Comparison of ENCODE assay signal across 8 cellular contexts in genomic region chr12:81450920-81451739, GRCh38.
DNase-seq lines count a peak whose midpoint lies in the region; ATAC-seq, FAIRE-seq and TF ChIP-seq lines count a peak whose summit lies in the region.

No MANE protein-coding gene starts in this region.

- TF ChIP-seq RAD21 in GM12878 (IDR thresholded peaks at IDR 0.05; ENCODE audit: insufficient read depth, low read depth, low read length) = peak; percentile 40

- no peaks in the 10 kb centered on the region for H3K4me1 ChIP-seq in GM12878 (ENCODE audit: control insufficient read depth, insufficient read depth, low read length)
- H3K4me1 ChIP-seq in upper lobe of right lung = no peaks in the 10 kb centered on the region

- RAD21 ChIA-PET in GM12878 (lab: Charles Lee; ENCODE audit: unreplicated experiment) = no interaction called here

- ATAC-seq in GM12878 (peak; percentile 75), upper lobe of right lung (peak; percentile 83)

- CTCF ChIA-PET in GM12878 (lab: Yijun Ruan, JAX) = interaction anchor here (0.6 to 1.6 kb wide), 11 partner anchors 10 to 471 kb away, joined by 3 to 6 read pairs (median 3); no protein-coding TSS in a partner anchor

- no peak for TF ChIP-seq EP300 in GM12878 (IDR thresholded peaks at IDR 0.05; ENCODE audit: borderline replicate concordance in 1 of 2, control insufficient read depth in 1 of 2, low read depth in 2 of 2, low read length in 2 of 2)

- H3K4me2 ChIP-seq in GM12878 (ENCODE audit: control insufficient read depth, insufficient read depth) = no peak overlapping the region

- DNase-seq in GM04503 (ENCODE audit: low read depth) = peak; percentile 8
- peak; percentile 40 for DNase-seq in HFF-Myc (ENCODE audit: extremely low read depth, low read depth)
- DNase-seq in NCI-H2171 treated with DMSO at 0.1 percent for 48 hours (lab: John Stamatoyannopoulos, UW) = peak; percentile 76
- no peak for DNase-seq in GM12878 (ENCODE audit: low read depth, low spot score)
- peak; percentile 71 for DNase-seq in iPS-NIHi7 (ENCODE audit: extremely low spot score)
- DNase-seq in upper lobe of right lung = no peak
- no peak for DNase-seq in DMS79 (lab: John Stamatoyannopoulos, UW)
- no peak for DNase-seq in occipital lobe (lab: John Stamatoyannopoulos, UW)

- BruUV-seq in GM12878 (replicated peaks; lab: Mats Ljungman, UMichigan) = no TSS peak

- TF ChIP-seq CTCF in HFF-Myc (IDR thresholded peaks at IDR 0.05; ENCODE audit: low read depth, low read length, missing control alignments) = peak; percentile 56
- peak; percentile 37 to 55 (median 42); a peak in 5 of 6 replicates for TF ChIP-seq CTCF in GM12878 (IDR thresholded peaks at IDR 0.05 in 2 of 3, conservative IDR thresholded peaks at IDR 0.05 in 1 of 3; ENCODE audit: control insufficient read depth in 2 of 3, extremely low read depth in 1 of 3, insufficient read depth in 1 of 3, low read depth in 3 of 3, low read length in 3 of 3)
- peak; percentile 59 for TF ChIP-seq CTCF in upper lobe of right lung (IDR thresholded peaks at IDR 0.05)

- H3K9me3 ChIP-seq in GM12878 (replicated peaks; ENCODE audit: control insufficient read depth, insufficient read depth, low read length) (no peaks in the 10 kb centered on the region), upper lobe of right lung (no peaks in the 10 kb centered on the region)

- H4K20me1 ChIP-seq in GM12878 (ENCODE audit: control insufficient read depth, insufficient read depth) = no peaks in the 10 kb centered on the region

- intact Hi-C loops in GM12878 (cut with micrococcal nuclease; ENCODE audit: unreplicated experiment) = loop anchor here (2.0 kb wide), 1 partner anchor 178 kb away; no protein-coding TSS in a partner anchor
- intact Hi-C loops in upper lobe of right lung (cut with DNase I) = no loop called here

- no peaks in the 10 kb centered on the region for H3K79me2 ChIP-seq in GM12878 (ENCODE audit: control insufficient read depth, insufficient read depth, low read length)

- peak; percentile 23 for FAIRE-seq in GM12878 (lab: Jason Lieb, UNC)

- H3K4me3 ChIP-seq in HFF-Myc (replicated peaks; ENCODE audit: low read depth, low read length) (no peak overlapping the region), GM12878 (no peak overlapping the region), upper lobe of right lung (no peak overlapping the region)

- H3K27ac ChIP-seq in GM12878 (ENCODE audit: control insufficient read depth, insufficient read depth) = no peak overlapping the region
- H3K27ac ChIP-seq in upper lobe of right lung = no peak overlapping the region

- no peak for TF ChIP-seq POLR2A in GM12878 (IDR thresholded peaks at IDR 0.05; ENCODE audit: low read depth, low read length)

- no peak overlapping the region for H2AFZ ChIP-seq in GM12878 (ENCODE audit: control insufficient read depth, low read depth, low read length)

- no peak overlapping the region for H3K9ac ChIP-seq in GM12878 (ENCODE audit: control insufficient read depth, insufficient read depth, low read length)

- H3K27me3 ChIP-seq in GM12878 (replicated peaks in 1 of 2; ENCODE audit: control insufficient read depth in 2 of 2, insufficient read depth in 2 of 2, low read length in 1 of 2) = no peaks in the 10 kb centered on the region
- H3K27me3 ChIP-seq in upper lobe of right lung = no peaks in the 10 kb centered on the region

- POLR2A ChIA-PET in GM12878 (lab: Charles Lee) = no interaction called here

- in situ Hi-C loops in GM12878 (cut with MboI) = no loop called here

- SMC1A ChIA-PET in GM12878 (lab: Charles Lee; ENCODE audit: uncharacterized antibody, unreplicated experiment) = interaction anchor here (1.2 kb wide), 1 partner anchor 13 kb away, joined by 3 read pairs; no protein-coding TSS in a partner anchor

- no peaks in the 10 kb centered on the region for H3K36me3 ChIP-seq in GM12878 (ENCODE audit: control insufficient read depth in 2 of 2, insufficient read depth in 2 of 2, low read length in 1 of 2)
- H3K36me3 ChIP-seq in upper lobe of right lung = no peaks in the 10 kb centered on the region

- 42% methylated on average over 5 of the region's 5 CpGs for WGBS in GM12878 (ENCODE audit: insufficient coverage, insufficient replicate concordance, low lambda C conversion rate, missing lambda C conversion rate)

TF ChIP-seq in GM12878, 131 proteins besides CTCF, POLR2A, EP300 and RAD21:
- TF ChIP-seq SMC3 (IDR thresholded peaks at IDR 0.05; ENCODE audit: borderline replicate concordance, low read length) (peak; percentile 24; the same call in 1 of the 2 replicates), HSF1 (IDR thresholded peaks at IDR 0.05; ENCODE audit: low read depth, low read length) (no peak), CHD2 (IDR thresholded peaks at IDR 0.05; ENCODE audit: borderline replicate concordance, low read depth, low read length) (no peak), TBL1XR1 (IDR thresholded peaks at IDR 0.05; ENCODE audit: low read depth, low read length) (no peak)

Comparison
In these comparisons a context has a peak if more than half of its experiments do, and no peak if none do; other contexts are left out.
1. DNase-seq: peak in GM04503 (single experiment), HFF-Myc (single experiment), NCI-H2171 treated with DMSO at 0.1 percent for 48 hours (single experiment) and iPS-NIHi7 (single experiment); none in GM12878 (single experiment), upper lobe of right lung (single experiment), DMS79 (single experiment) and occipital lobe (single experiment).
2. Peak in every context shown above with its lines, with median percentiles within 50 percentile points of each other: CTCF ChIP-seq.